ENCODE assay signal across 7 cellular contexts in the genomic region with DNA sequence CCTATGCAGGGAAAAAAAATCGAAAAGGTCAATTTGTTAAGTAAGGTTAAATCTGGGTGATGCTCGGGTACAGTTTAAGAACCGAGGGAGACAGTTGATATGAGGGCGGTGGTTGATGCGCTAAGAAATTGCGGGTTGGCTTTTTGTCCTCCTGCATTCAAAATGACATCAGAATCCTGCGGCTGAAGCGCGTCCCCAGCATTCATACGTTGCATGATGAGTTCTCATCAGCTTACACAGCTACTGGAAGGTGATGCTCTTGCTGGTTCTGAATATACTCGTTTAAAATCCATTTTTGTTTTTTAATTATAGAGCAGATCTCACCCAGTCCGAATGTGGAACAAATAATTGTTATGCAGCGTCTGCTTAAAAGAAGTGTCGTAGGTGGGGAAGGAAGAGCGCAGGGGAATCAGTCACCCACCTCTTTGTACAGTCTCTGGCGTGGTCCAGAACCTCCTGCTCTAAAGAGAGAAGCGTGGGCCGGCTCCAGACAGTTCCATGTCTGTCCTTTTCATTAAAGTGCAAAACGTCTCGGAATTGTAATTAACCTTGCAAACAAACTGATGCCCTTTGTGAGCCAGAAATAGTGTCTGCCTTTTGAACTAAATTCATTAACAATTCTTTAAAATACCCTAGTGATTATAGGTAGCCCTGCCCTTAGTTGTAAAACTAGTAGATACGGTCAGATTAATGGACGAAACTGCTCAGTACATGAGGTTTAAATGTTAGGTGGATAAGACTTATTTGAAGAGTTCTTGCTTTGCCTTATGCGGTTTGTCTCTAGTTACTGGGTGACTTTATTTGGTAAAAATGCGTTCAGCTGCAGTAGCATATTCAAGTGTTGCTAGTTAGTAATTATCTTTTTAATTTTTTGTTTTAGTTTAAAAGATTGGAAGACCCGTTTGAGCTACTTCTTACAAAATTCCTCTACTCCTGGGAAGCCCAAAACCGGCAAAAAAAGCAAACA. TPM values are rescaled to one million over a fixed set of nuclear protein-coding genes. Genes with fewer than 3 reads are reported as not detected.
DNase-seq lines count a peak whose midpoint lies in the region; ATAC-seq, FAIRE-seq and TF ChIP-seq lines count a peak whose summit lies in the region.

No MANE protein-coding gene starts in this region.

- BruUV-seq in HepG2 (replicated peaks; lab: Mats Ljungman, UMichigan): TSS peak; percentile 86

- TF ChIP-seq RAD21 in HepG2 (CRISPR knock-in tag; IDR thresholded peaks at IDR 0.05): no peak

- ATAC-seq in GM19372 (IDR thresholded peaks at IDR 0.05; ENCODE audit: low read depth, unreplicated experiment): peak; percentile 4
- no peak for ATAC-seq in HepG2

- H3K9me3 ChIP-seq in HepG2 (ENCODE audit: low read length): no peaks in the 10 kb centered on the region

- CTCF ChIA-PET in HepG2 (lab: Yijun Ruan, JAX; ENCODE audit: low intra/inter-chr PET ratio, low total read pairs): interaction anchor here (0.8 kb wide), 1 partner anchor 332 kb away, joined by 3 read pairs; no protein-coding TSS in a partner anchor

- peaks cover 29% of the 10 kb centered on the region for H3K4me1 ChIP-seq in HepG2 (ENCODE audit: insufficient read depth, low read length)

- no peak for TF ChIP-seq EP300 in HepG2 (IDR thresholded peaks at IDR 0.05; ENCODE audit: low read depth in 2 of 2, low read length in 2 of 2)
- no peak for TF ChIP-seq EP300 in HepG2 (CRISPR knock-in tag; IDR thresholded peaks at IDR 0.05; ENCODE audit: borderline replicate concordance)

- H3K27ac ChIP-seq in VCaP: peak overlapping the region; percentile 68
- H3K27ac ChIP-seq in cingulate gyrus (ENCODE audit: low read depth, low read length): peak overlapping the region; percentile 94
- no peak overlapping the region for H3K27ac ChIP-seq in HepG2 (ENCODE audit: extremely low read length, insufficient read depth, low read length)

- H3K27me3 ChIP-seq in HepG2 (ENCODE audit: control insufficient read depth in 1 of 2, insufficient read depth in 2 of 2, low read length in 2 of 2): peaks cover 0 to 4% of the 10 kb centered on the region in 2 experiments; a peak in 1 of 5 replicates

- H3K79me2 ChIP-seq in HepG2 (ENCODE audit: insufficient read depth, low read length): no peaks in the 10 kb centered on the region

- in situ Hi-C loops in HepG2 (cut with HindIII; ENCODE audit: extremely low pct_ligation_motif_present, low pct_unique_long_range_greater_than_20kb): loop anchor here (5.0 to 10.0 kb wide), 2 partner anchors 208 to 315 kb away; partner anchors contain the start of gene CDC73

- H3K4me2 ChIP-seq in HepG2 (ENCODE audit: low read depth, low read length): peak overlapping the region; percentile 87

- WGBS in HepG2 (ENCODE audit: low lambda C conversion rate): 87% methylated on average over 26 of the region's 26 CpGs

- H2AFZ ChIP-seq in HepG2 (ENCODE audit: low read length): no peak overlapping the region

- POLR2A ChIA-PET in HepG2 (lab: Yijun Ruan, JAX): no interaction called here

- no peaks in the 10 kb centered on the region for H3K36me3 ChIP-seq in HepG2 (replicated peaks in 1 of 2; ENCODE audit: control insufficient read depth in 1 of 2, insufficient read depth in 2 of 2, low read length in 2 of 2)

- no peak overlapping the region for H3K9ac ChIP-seq in HepG2 (ENCODE audit: insufficient read depth, low read depth, low read length)

- TF ChIP-seq POLR2A in HepG2 (IDR thresholded peaks at IDR 0.05; ENCODE audit: insufficient read depth in 1 of 2, low read depth in 2 of 2, low read length in 2 of 2): no peak

- H4K20me1 ChIP-seq in HepG2 (ENCODE audit: insufficient read depth, low read length): no peaks in the 10 kb centered on the region

- peak overlapping the region; percentile 28 to 62 (median 61); a peak in 5 of 6 replicates for H3K4me3 ChIP-seq in HepG2 (replicated peaks in 1 of 3; ENCODE audit: insufficient read depth in 1 of 3, low read depth in 2 of 3, low read length in 3 of 3)

- no peak for FAIRE-seq in HepG2 (lab: Jason Lieb, UNC)

- no peak for TF ChIP-seq CTCF in VCaP (conservative IDR thresholded peaks at IDR 0.05)
- no peak for TF ChIP-seq CTCF in HepG2 (CRISPR knock-in tag; IDR thresholded peaks at IDR 0.05)

- peak; percentile 49 for DNase-seq in NCI-H1105 (lab: John Stamatoyannopoulos, UW)
- no peak for DNase-seq in HepG2 (ENCODE audit: low spot score)
- DNase-seq in stimulated activated CD4-positive, alpha-beta T cell treated with anti-CD3 and anti-CD28 coated beads, TNF-alpha, amount 100 ng/mL, for 24 hours (ENCODE audit: low read depth in 3 of 3): peak; percentile 11 to 39 (median 18)
- no peak for DNase-seq in COLO829 (ENCODE audit: low spot score)

- intact Hi-C loops in HepG2 (cut with micrococcal nuclease; ENCODE audit: unreplicated experiment): loop anchor here (2.0 to 10.0 kb wide), 4 partner anchors 165 to 313 kb away; partner anchors contain the start of gene CDC73

TF ChIP-seq in HepG2, 621 proteins besides CTCF, POLR2A, EP300 and RAD21:
- 0 out of 2 replicates have a peak, but pooled peaks have one; percentile 5 for TF ChIP-seq SNAI1 (CRISPR knock-in tag; IDR thresholded peaks at IDR 0.05; ENCODE audit: borderline replicate concordance)
- no peak for TF ChIP-seq ZNF614 (CRISPR knock-in tag; IDR thresholded peaks at IDR 0.05; ENCODE audit: borderline replicate concordance)

RNA-seq across cellular contexts. Expression of gene RGS2, which starts 0.7 kb away (rescaled TPM):
- 0.64 and 0.86 TPM in 2 replicates for total RNA-seq in HepG2 (2016; rRNA removed; fragmentation: Illumina TruSeq; extraction: Trizol)
- total RNA-seq in HepG2 (2016; cell fraction: cytosol; rRNA removed; fragmentation: Illumina TruSeq; extraction: Trizol; ENCODE audit: low read depth): 0.20 TPM in 1 of 2 replicates, not detected in the other
- total RNA-seq in HepG2 (2016; cell fraction: insoluble cytoplasmic fraction; rRNA removed; fragmentation: Illumina TruSeq; extraction: Trizol): 0.76 and 0.78 TPM in 2 replicates
- total RNA-seq in HepG2 (2016; cell fraction: membrane; rRNA removed; fragmentation: Illumina TruSeq; extraction: Trizol): 0.21 and 0.43 TPM in 2 replicates
- 0.60 and 0.90 TPM in 2 replicates for total RNA-seq in HepG2 (2016; cell fraction: nucleus; rRNA removed; fragmentation: Illumina TruSeq; extraction: Trizol)
- polyA plus RNA-seq in HepG2 (2011; rRNA removed): 1.4 and 2.0 TPM in 2 replicates
- 0.71 and 1.3 TPM in 2 replicates for polyA plus RNA-seq in HepG2 (2011; cell fraction: cytosol; rRNA removed)
- polyA plus RNA-seq in HepG2 (2011; cell fraction: nucleus; rRNA removed): 0.16 and 1.3 TPM in 2 replicates
- polyA plus RNA-seq in HepG2 (2012): 1.0 and 1.9 TPM in 2 replicates
- 0.07 and 0.16 TPM in 2 replicates for polyA plus RNA-seq in HepG2 (2016; cell fraction: cytosol; fragmentation: Illumina TruSeq; extraction: Trizol; ENCODE audit: low read depth)
- 0.46 and 0.48 TPM in 2 replicates for polyA plus RNA-seq in HepG2 (2016; cell fraction: insoluble cytoplasmic fraction; fragmentation: Illumina TruSeq; extraction: Trizol; ENCODE audit: low read depth)
- polyA plus RNA-seq in HepG2 (2016; cell fraction: membrane; fragmentation: Illumina TruSeq; extraction: Trizol; ENCODE audit: low read depth): 0.32 and 0.48 TPM in 2 replicates
- 0.59 and 1.6 TPM in 2 replicates for polyA plus RNA-seq in HepG2 (2016; cell fraction: nucleus; fragmentation: Illumina TruSeq; extraction: Trizol; ENCODE audit: insufficient read depth, low read depth)
- 1.1 and 5.9 TPM in 2 replicates for polyA minus RNA-seq in HepG2 (2011; rRNA and poly(A)+ RNA removed; ENCODE audit: low replicate concordance)
- 2.7 and 3.4 TPM in 2 replicates for polyA minus RNA-seq in HepG2 (2011; cell fraction: cytosol; rRNA and poly(A)+ RNA removed)
- polyA minus RNA-seq in HepG2 (2011; cell fraction: nucleus; rRNA and poly(A)+ RNA removed): 4.0 and 6.0 TPM in 2 replicates

Comparison
In these comparisons a context has a peak if more than half of its experiments do, and no peak if none do; other contexts are left out.
1. DNase-seq: peak in NCI-H1105 (single experiment) and stimulated activated CD4-positive, alpha-beta T cell treated with anti-CD3 and anti-CD28 coated beads, TNF-alpha, amount 100 ng/mL, for 24 hours (3 of 3); none in HepG2 (single experiment) and COLO829 (single experiment).